In genomic region chr10:110076559-110077318, GRCh38 we compare ENCODE assay signal across 8 cellular contexts.
A peak's percentile ranks its signal among the peaks of the same experiment; 100 is the strongest.
DNase-seq lines count a peak whose midpoint lies in the region; ATAC-seq and TF ChIP-seq lines count a peak whose summit lies in the region.

No MANE protein-coding gene starts in this region.

- TF ChIP-seq CTCF in RWPE2 (IDR thresholded peaks at IDR 0.05; ENCODE audit: poor library complexity, severe bottlenecking) (no peak), dorsolateral prefrontal cortex (IDR thresholded peaks at IDR 0.05 in 54 of 56, conservative IDR thresholded peaks at IDR 0.05 in 2 of 56; ENCODE audit: low read depth in 1 of 56, partially characterized antibody in 56 of 56) (peak in 1 of 56 donors; percentile 7)

- H3K27me3 ChIP-seq in RWPE2 (ENCODE audit: insufficient read depth, poor library complexity, severe bottlenecking) = no peaks in the 10 kb centered on the region
- no peaks in the 10 kb centered on the region for H3K27me3 ChIP-seq in dorsolateral prefrontal cortex
- no peaks in the 10 kb centered on the region for H3K27me3 ChIP-seq in muscle layer of duodenum (ENCODE audit: low read depth, low read length)

- H3K9me3 ChIP-seq in RWPE2 (ENCODE audit: severe bottlenecking) (no peaks in the 10 kb centered on the region), muscle layer of duodenum (ENCODE audit: control insufficient read depth in 1 of 2, low read length in 2 of 2) (no peaks in the 10 kb centered on the region)

- DNase-seq in AML-193 (lab: John Stamatoyannopoulos, UW) (peak; percentile 98), RWPE2 (ENCODE audit: low spot score) (no peak), dorsolateral prefrontal cortex (no peak), DMS79 (lab: John Stamatoyannopoulos, UW) (no peak)
- no peak for DNase-seq in activated CD4-positive, alpha-beta T cell treated with anti-CD3 and anti-CD28 coated beads, Interleukin-2, amount 50 U/mL, for 48 hours

- intact Hi-C loops in dorsolateral prefrontal cortex (cut with DNase I) = loop anchor here (2.0 to 5.0 kb wide), 2 partner anchors 69 to 70 kb away; partner anchors contain the start of gene ADD3 (in 2 of the 2)

- H3K4me1 ChIP-seq in RWPE2 (ENCODE audit: insufficient read depth, poor library complexity, severe bottlenecking) (peaks cover 31% of the 10 kb centered on the region), muscle layer of duodenum (ENCODE audit: control insufficient read depth in 1 of 2, insufficient read depth in 2 of 2, low read length in 2 of 2) (peaks cover 23 to 32% of the 10 kb centered on the region in 2 donors)

- H3K4me3 ChIP-seq in RWPE2 (ENCODE audit: severe bottlenecking) = no peak overlapping the region
- peak overlapping the region in 49 of 59 donors; percentile 0 to 60 (median 28) for H3K4me3 ChIP-seq in dorsolateral prefrontal cortex
- peak overlapping the region; percentile 16 for H3K4me3 ChIP-seq in muscle layer of duodenum (ENCODE audit: low read depth in 1 of 2, low read length in 2 of 2)

- H3K27ac ChIP-seq in RWPE2 (ENCODE audit: poor library complexity, severe bottlenecking) (peak overlapping the region; percentile 46), dorsolateral prefrontal cortex (peak overlapping the region; percentile 58 to 98 (median 92)), muscle layer of duodenum (ENCODE audit: low read length) (peak overlapping the region; percentile 82)

- peak; percentile 62 for ATAC-seq in GM19023 (IDR thresholded peaks at IDR 0.05; ENCODE audit: unreplicated experiment)
- ATAC-seq in HG03135 (IDR thresholded peaks at IDR 0.05; ENCODE audit: unreplicated experiment) = peak; percentile 59
- peak; percentile 91 for ATAC-seq in RWPE2 (ENCODE audit: low read depth)

- no peaks in the 10 kb centered on the region for H3K36me3 ChIP-seq in RWPE2 (ENCODE audit: low read depth)
- no peaks in the 10 kb centered on the region for H3K36me3 ChIP-seq in muscle layer of duodenum (ENCODE audit: control insufficient read depth in 1 of 2, insufficient read depth in 2 of 2, low read length in 2 of 2)

Comparison
In these comparisons a context has a peak if more than half of its experiments do, and no peak if none do; other contexts are left out.
1. DNase-seq: peak in AML-193 (2 of 2); none in RWPE2 (single experiment), dorsolateral prefrontal cortex (0 of 10), DMS79 (single experiment) and activated CD4-positive, alpha-beta T cell treated with anti-CD3 and anti-CD28 coated beads, Interleukin-2, amount 50 U/mL, for 48 hours (0 of 2).
2. Peak in every context shown above with its lines, with median percentiles within 50 percentile points of each other: ATAC-seq and H3K27ac ChIP-seq.